Comparison of ENCODE assay signal across 8 cellular contexts in the genomic region with DNA sequence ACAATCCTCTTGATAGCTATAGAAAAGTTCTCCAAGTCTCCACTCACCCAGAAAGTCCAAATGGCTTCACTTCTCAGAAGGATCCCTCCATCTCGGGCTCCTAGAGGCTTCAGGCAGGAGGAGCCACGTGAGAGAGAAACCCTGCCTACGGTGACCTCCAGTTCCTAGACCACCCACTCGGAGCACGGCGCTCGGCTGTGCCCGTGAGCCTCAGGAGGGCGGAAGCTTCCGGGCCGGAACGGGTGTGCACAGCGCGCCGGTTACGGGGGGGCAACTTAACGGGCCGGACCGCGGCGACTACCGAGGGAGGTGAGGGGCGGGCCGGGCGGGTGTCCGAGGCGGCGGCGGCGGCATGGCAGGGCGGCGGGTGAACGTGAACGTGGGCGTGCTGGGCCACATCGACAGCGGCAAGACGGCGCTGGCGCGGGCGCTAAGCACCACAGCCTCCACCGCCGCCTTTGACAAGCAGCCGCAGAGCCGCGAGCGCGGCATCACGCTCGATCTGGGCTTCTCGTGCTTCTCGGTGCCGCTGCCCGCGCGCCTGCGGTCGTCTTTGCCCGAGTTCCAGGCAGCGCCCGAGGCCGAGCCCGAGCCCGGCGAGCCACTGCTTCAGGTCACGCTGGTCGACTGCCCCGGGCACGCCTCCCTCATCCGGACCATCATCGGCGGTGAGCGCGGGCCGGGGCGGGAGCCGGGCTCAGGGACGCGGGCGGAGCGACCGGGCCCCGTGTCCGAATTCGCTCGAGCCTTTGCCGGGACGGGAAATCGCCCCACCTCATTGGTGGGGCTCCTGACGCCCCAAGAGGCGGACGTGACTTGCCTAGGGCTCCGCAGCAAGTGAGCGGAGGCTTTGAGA. TPM values are rescaled to one million over a fixed set of nuclear protein-coding genes. Genes with fewer than 3 reads are reported as not detected.
DNase-seq lines count a peak whose midpoint lies in the region; ATAC-seq and TF ChIP-seq lines count a peak whose summit lies in the region.

A gene with protein sequence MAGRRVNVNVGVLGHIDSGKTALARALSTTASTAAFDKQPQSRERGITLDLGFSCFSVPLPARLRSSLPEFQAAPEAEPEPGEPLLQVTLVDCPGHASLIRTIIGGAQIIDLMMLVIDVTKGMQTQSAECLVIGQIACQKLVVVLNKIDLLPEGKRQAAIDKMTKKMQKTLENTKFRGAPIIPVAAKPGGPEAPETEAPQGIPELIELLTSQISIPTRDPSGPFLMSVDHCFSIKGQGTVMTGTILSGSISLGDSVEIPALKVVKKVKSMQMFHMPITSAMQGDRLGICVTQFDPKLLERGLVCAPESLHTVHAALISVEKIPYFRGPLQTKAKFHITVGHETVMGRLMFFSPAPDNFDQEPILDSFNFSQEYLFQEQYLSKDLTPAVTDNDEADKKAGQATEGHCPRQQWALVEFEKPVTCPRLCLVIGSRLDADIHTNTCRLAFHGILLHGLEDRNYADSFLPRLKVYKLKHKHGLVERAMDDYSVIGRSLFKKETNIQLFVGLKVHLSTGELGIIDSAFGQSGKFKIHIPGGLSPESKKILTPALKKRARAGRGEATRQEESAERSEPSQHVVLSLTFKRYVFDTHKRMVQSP (plus strand): TSS at position 326 of the 856 bp plus-strand sequence. CDS start 27 bp downstream, at position 353.

- intact Hi-C loops in left ventricle myocardium superior (cut with micrococcal nuclease) (no loop called here), uterus (cut with DNase I; ENCODE audit: low total_unique reads) (no loop called here)

- H3K4me1 ChIP-seq in uterus: no peaks in the 10 kb centered on the region

- peak in 1 of 2 donors; percentile 63 for TF ChIP-seq POLR2A in uterus (IDR thresholded peaks at IDR 0.05)

- peak within 1 kb of the TSS; percentile 89 for H3K4me3 Mint-ChIP-seq in T-helper 17 cell

- DNase-seq in NCI-H1436 treated with DMSO at 0.1 percent for 48 hours (lab: John Stamatoyannopoulos, UW) (peak; percentile 54), T-helper 17 cell (peak; percentile 69 to 84 (median 70)), amniotic stem cell (lab: John Stamatoyannopoulos, UW) (peak; percentile 57), left ventricle myocardium superior (peak; percentile 88), pulmonary artery endothelial cell (ENCODE audit: low read depth, low spot score) (peak; percentile 40), uterus (peak; percentile 72 to 81)

- peak within 1 kb of the TSS; percentile 78 for H3K27ac Mint-ChIP-seq in T-helper 17 cell

- peak within 1 kb of the TSS; percentile 73 to 85 for H3K4me3 ChIP-seq in uterus

- no peaks in the 10 kb centered on the region for H3K27me3 Mint-ChIP-seq in T-helper 17 cell

- no peaks in the 10 kb centered on the region for H3K36me3 ChIP-seq in uterus

- peaks cover 8% of the 10 kb centered on the region for H3K36me3 Mint-ChIP-seq in T-helper 17 cell (ENCODE audit: low read depth)

- H3K9me3 ChIP-seq in T-helper 17 cell (ENCODE audit: control insufficient read depth, low read length, poor library complexity, severe bottlenecking) (no peaks in the 10 kb centered on the region), uterus (no peaks in the 10 kb centered on the region)

- H3K4me1 Mint-ChIP-seq in T-helper 17 cell: peaks cover 19% of the 10 kb centered on the region

- peak within 1 kb of the TSS; percentile 82 to 84 for H3K27ac ChIP-seq in uterus

- no peaks in the 10 kb centered on the region for H3K27me3 ChIP-seq in uterus

- peak in 3 of 4 experiments; percentile 3 to 9 (median 5) for TF ChIP-seq CTCF in uterus (IDR thresholded peaks at IDR 0.05)

- ATAC-seq in GM18499 (IDR thresholded peaks at IDR 0.05; ENCODE audit: insufficient read depth, unreplicated experiment) (peak; percentile 69), HG02852 (IDR thresholded peaks at IDR 0.05; ENCODE audit: unreplicated experiment) (peak; percentile 86), T-helper 17 cell (peak; percentile 95), left ventricle myocardium superior (peak; percentile 91)

RNA-seq across cellular contexts. Expression of the gene that starts here (rescaled TPM):
- total RNA-seq in T-helper 17 cell: 10 to 100 TPM; 14.0 to 14.7 TPM
- 17.1 TPM for total RNA-seq in left ventricle myocardium superior
- 4.5 and 4.8 TPM in 2 replicates for total RNA-seq in pulmonary artery endothelial cell
- total RNA-seq in uterus: 10 to 100 TPM in 2 of 4 donors, 1 to 10 TPM in 2; 2.9 to 20.0 (median 12.5) TPM

Comparison
In these comparisons a context has a peak if more than half of its experiments do, and no peak if none do; other contexts are left out.
1. Peak in every context shown above with its lines: DNase-seq, ATAC-seq, H3K4me3 ChIP-seq and H3K27ac ChIP-seq.